In the genomic region with DNA sequence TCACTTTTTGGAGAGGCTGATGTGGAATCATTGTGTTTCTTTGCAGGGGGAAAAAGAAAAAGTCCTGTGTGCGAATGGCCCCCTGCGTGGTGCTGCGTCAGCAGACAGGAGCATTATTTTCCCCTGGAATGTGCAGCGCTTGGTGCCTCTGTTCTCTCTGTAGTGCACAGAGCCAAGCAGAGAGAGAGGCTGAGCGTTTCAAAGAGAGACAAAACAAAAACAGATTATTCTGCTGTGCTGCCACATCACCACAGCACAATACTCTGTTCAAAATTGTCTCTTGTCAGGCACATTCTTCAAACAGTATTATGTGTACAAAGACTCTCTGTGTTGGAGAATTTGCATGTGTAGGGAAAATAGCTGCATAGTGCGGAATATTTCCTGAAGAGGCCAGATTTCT, we compare ENCODE assay signal across 27 cellular contexts.
DNase-seq lines count a peak whose midpoint lies in the region; ATAC-seq and TF ChIP-seq lines count a peak whose summit lies in the region.
"Had no signal": no experiment of that assay in that cellular context is flagged by ENCODE, and none has a peak within 500 bp of the region (broad histone marks: within the 10 kb centered on the region; RNA-seq: fewer than 3 reads in every experiment).

No MANE protein-coding gene starts in this region.

- H3K27ac ChIP-seq in endodermal cell (ENCODE audit: low read depth, low read length), result peak overlapping the region; percentile 89
- H3K27ac ChIP-seq in neural progenitor cell, result peak overlapping the region; percentile 50
- H3K27ac ChIP-seq: adrenal gland, parathyroid adenoma, RWPE1 had no signal

- DNase-seq in SK-MEL-5 (ENCODE audit: low read depth, low spot score), result peak; percentile 23
- DNase-seq in endodermal cell, result no peak
- peak; percentile 56 for DNase-seq in neural progenitor cell (ENCODE audit: low spot score)
- DNase-seq in type B pancreatic cell (ENCODE audit: extremely low spot score, unreplicated experiment), result no peak
- no peak for DNase-seq in HuH-7 (ENCODE audit: low spot score)
- DNase-seq in NCI-H446 (lab: John Stamatoyannopoulos, UW), result no peak
- DNase-seq: activated CD4-positive, alpha-beta T cell treated with anti-CD3 and anti-CD28 coated beads, Interleukin-2, amount 10 ng/mL, durations not matched to agents 24 days and 14 days; activated naive CD4-positive, alpha-beta T cell treated with Interleukin-2 at 50 U/mL for 16 hours; activated T-cell treated with anti-CD3 and anti-CD28 coated beads, Interleukin-2, amount 50 U/mL, for 72 hours; adrenal gland; glutamatergic neuron; IMR-90; naive thymus-derived CD8-positive, alpha-beta T cell; NCI-H1105; NCI-H2029 treated with DMSO at 0.1 percent for 48 hours; NCI-H226; NCI-H82; SK-N-SH; stimulated activated CD8-positive, alpha-beta memory T cell treated with anti-CD3 and anti-CD28 coated beads, Interleukin-4, amount 100 ng/mL, for 48 hours; T-helper 2 cell had no signal

- H3K4me3 Mint-ChIP-seq in endodermal cell (no peak overlapping the region), neural progenitor cell (peak overlapping the region; percentile 16), type B pancreatic cell (no peak overlapping the region)
- H3K4me3 Mint-ChIP-seq: activated CD4-positive, alpha-beta T cell treated with anti-CD3 and anti-CD28 coated beads, Interleukin-2, amount 10 ng/mL, durations not matched to agents 24 days and 14 days; activated T-cell treated with anti-CD3 and anti-CD28 coated beads, Interleukin-2, amount 50 U/mL, for 72 hours; CD14-positive monocyte; dendritic cell treated with granulocyte-macrophage colony-stimulating factor and Interleukin-4, amounts not matched to agents 40 ng/mL and 50 ng/mL, for 4 days; memory B cell; naive thymus-derived CD8-positive, alpha-beta T cell had no signal

- no peaks in the 10 kb centered on the region for H3K36me3 ChIP-seq in endodermal cell (ENCODE audit: control insufficient read depth, insufficient read depth, low read length)
- no peaks in the 10 kb centered on the region for H3K36me3 ChIP-seq in neural progenitor cell
- H3K36me3 ChIP-seq: adrenal gland had no signal

- no peaks in the 10 kb centered on the region for H3K79me2 ChIP-seq in neural progenitor cell (ENCODE audit: low read depth)
- H3K79me2 ChIP-seq: parathyroid adenoma had no signal

- no peaks in the 10 kb centered on the region for H4K20me1 ChIP-seq in neural progenitor cell (ENCODE audit: low read depth)

- H3K27ac Mint-ChIP-seq in endodermal cell (no peak overlapping the region), neural progenitor cell (peak overlapping the region; percentile 93), type B pancreatic cell (peak overlapping the region; percentile 46)
- H3K27ac Mint-ChIP-seq: activated CD4-positive, alpha-beta T cell treated with anti-CD3 and anti-CD28 coated beads, Interleukin-2, amount 10 ng/mL, durations not matched to agents 24 days and 14 days; activated T-cell treated with anti-CD3 and anti-CD28 coated beads, Interleukin-2, amount 50 U/mL, for 72 hours; CD14-positive monocyte; dendritic cell treated with granulocyte-macrophage colony-stimulating factor and Interleukin-4, amounts not matched to agents 40 ng/mL and 50 ng/mL, for 4 days; memory B cell; naive thymus-derived CD8-positive, alpha-beta T cell had no signal

- no peak overlapping the region for H3K4me3 ChIP-seq in endodermal cell (ENCODE audit: low read length)
- no peak overlapping the region for H3K4me3 ChIP-seq in neural progenitor cell
- H3K4me3 ChIP-seq: adrenal gland had no signal

- H3K4me1 Mint-ChIP-seq in endodermal cell, result no peaks in the 10 kb centered on the region
- peaks cover 54% of the 10 kb centered on the region for H3K4me1 Mint-ChIP-seq in neural progenitor cell
- H3K4me1 Mint-ChIP-seq in type B pancreatic cell (ENCODE audit: unreplicated experiment), result peaks cover 27% of the 10 kb centered on the region
- H3K4me1 Mint-ChIP-seq: activated CD4-positive, alpha-beta T cell treated with anti-CD3 and anti-CD28 coated beads, Interleukin-2, amount 10 ng/mL, durations not matched to agents 24 days and 14 days; naive thymus-derived CD8-positive, alpha-beta T cell had no signal

- in situ Hi-C loops in SK-MEL-5 (cut with HindIII; ENCODE audit: low pct_unique_long_range_greater_than_20kb, low sequenced_read_pairs), result no loop called here

- H3K4me1 ChIP-seq in endodermal cell (ENCODE audit: control insufficient read depth, insufficient read depth, low read length) (no peaks in the 10 kb centered on the region), neural progenitor cell (peaks cover 16% of the 10 kb centered on the region)
- H3K4me1 ChIP-seq: adrenal gland, parathyroid adenoma had no signal

- TF ChIP-seq CTCF in endodermal cell (conservative IDR thresholded peaks at IDR 0.05), result no peak
- TF ChIP-seq CTCF in neural progenitor cell (IDR thresholded peaks at IDR 0.05), result no peak
- no peak for TF ChIP-seq CTCF in type B pancreatic cell (conservative IDR thresholded peaks at IDR 0.05)

- WGBS in endodermal cell (ENCODE audit: insufficient coverage in 1 of 2, insufficient read length in 1 of 2), 2 experiments, result 76 to 94% methylated on average over 3 to 6 of the region's 6 CpGs

- peaks cover 4% of the 10 kb centered on the region for H3K9me3 Mint-ChIP-seq in endodermal cell
- H3K9me3 Mint-ChIP-seq in neural progenitor cell, result peaks cover 17% of the 10 kb centered on the region
- H3K9me3 Mint-ChIP-seq in type B pancreatic cell, result no peaks in the 10 kb centered on the region
- H3K9me3 Mint-ChIP-seq: activated CD4-positive, alpha-beta T cell treated with anti-CD3 and anti-CD28 coated beads, Interleukin-2, amount 10 ng/mL, durations not matched to agents 24 days and 14 days; activated T-cell treated with anti-CD3 and anti-CD28 coated beads, Interleukin-2, amount 50 U/mL, for 72 hours; memory B cell had no signal

- H3K36me3 Mint-ChIP-seq in endodermal cell (ENCODE audit: low read depth) (no peaks in the 10 kb centered on the region), neural progenitor cell (peaks cover 4% of the 10 kb centered on the region), type B pancreatic cell (no peaks in the 10 kb centered on the region)
- H3K36me3 Mint-ChIP-seq: CD14-positive monocyte; memory B cell; naive thymus-derived CD8-positive, alpha-beta T cell had no signal

- H2AFZ ChIP-seq in neural progenitor cell (replicated peaks), result no peak overlapping the region
- H2AFZ ChIP-seq: parathyroid adenoma had no signal

- H3F3A ChIP-seq in neural progenitor cell (ENCODE audit: low read depth), result no peaks in the 10 kb centered on the region

- H3K27me3 ChIP-seq in endodermal cell (ENCODE audit: control insufficient read depth, insufficient read depth, low read length, poor library complexity, severe bottlenecking) (no peaks in the 10 kb centered on the region), neural progenitor cell (no peaks in the 10 kb centered on the region)
- H3K27me3 ChIP-seq: adrenal gland had no signal

- no peak for ATAC-seq in GM21723 (IDR thresholded peaks at IDR 0.05; ENCODE audit: unreplicated experiment)
- ATAC-seq: activated T-cell treated with anti-CD3 and anti-CD28 coated beads, Interleukin-2, amount 50 U/mL, for 72 hours; HCT116; naive thymus-derived CD8-positive, alpha-beta T cell had no signal

- peaks cover 8% of the 10 kb centered on the region for H3K9me3 ChIP-seq in endodermal cell (ENCODE audit: control insufficient read depth, low read length)
- no peaks in the 10 kb centered on the region for H3K9me3 ChIP-seq in neural progenitor cell (ENCODE audit: low read depth)
- H3K9me3 ChIP-seq: adrenal gland, SK-N-SH had no signal

- H3K9ac ChIP-seq in endodermal cell (ENCODE audit: extremely low read depth, low read length, poor library complexity, severe bottlenecking) (no peak overlapping the region), neural progenitor cell (no peak overlapping the region)
- H3K9ac ChIP-seq: parathyroid adenoma, SK-N-SH had no signal

- H3K4me2 ChIP-seq in neural progenitor cell, result peak overlapping the region; percentile 54
- H3K4me2 ChIP-seq: SK-N-SH had no signal

- H3K27me3 Mint-ChIP-seq in endodermal cell (ENCODE audit: insufficient read depth) (no peaks in the 10 kb centered on the region), neural progenitor cell (ENCODE audit: insufficient read depth, low read depth) (no peaks in the 10 kb centered on the region), type B pancreatic cell (no peaks in the 10 kb centered on the region)

Comparison
In these comparisons a context has a peak if more than half of its experiments do, and no peak if none do; other contexts are left out.
1. DNase-seq: peak in SK-MEL-5 (single experiment) and neural progenitor cell (single experiment); none in endodermal cell (single experiment), type B pancreatic cell (single experiment), HuH-7 (single experiment) and NCI-H446 (0 of 2).